15 cellular contexts compared by ENCODE assay signal in genomic region chr6:38155576-38156204, GRCh38.
DNase-seq lines count a peak whose midpoint lies in the region; ATAC-seq and TF ChIP-seq lines count a peak whose summit lies in the region.
"Had no signal": no experiment of that assay in that cellular context is flagged by ENCODE, and none has a peak within 500 bp of the region (broad histone marks: within the 10 kb centered on the region; RNA-seq: fewer than 3 reads in every experiment).

No MANE protein-coding gene starts in this region.

- H3K4me1 Mint-ChIP-seq in activated T-cell treated with anti-CD3 and anti-CD28 coated beads, Interleukin-2, amount 50 U/mL, for 24 hours (ENCODE audit: low read depth) = peaks cover 2% of the 10 kb centered on the region
- no peaks in the 10 kb centered on the region for H3K4me1 Mint-ChIP-seq in activated T-cell treated with anti-CD3 and anti-CD28 coated beads, Interleukin-2, amount 50 U/mL, for 4 hours (ENCODE audit: low read depth)
- peaks cover 11% of the 10 kb centered on the region for H3K4me1 Mint-ChIP-seq in T-helper 17 cell

- H3K27ac Mint-ChIP-seq in activated T-cell treated with anti-CD3 and anti-CD28 coated beads, Interleukin-2, amount 50 U/mL, for 24 hours = peak overlapping the region; percentile 47
- peak overlapping the region; percentile 75 for H3K27ac Mint-ChIP-seq in T-helper 17 cell

- H3K4me3 ChIP-seq in fibroblast of pulmonary artery (replicated peaks; ENCODE audit: low read depth, low read length) = no peak overlapping the region
- H3K4me3 ChIP-seq: heart left ventricle, left lung, Peyer's patch, skin epidermis had no signal

- no peak for ATAC-seq in activated T-cell treated with anti-CD3 and anti-CD28 coated beads, Interleukin-2, amount 50 U/mL, for 4 hours
- ATAC-seq in T-helper 17 cell = no peak
- no peak for ATAC-seq in HG03432 (IDR thresholded peaks at IDR 0.05; ENCODE audit: unreplicated experiment)

- H3K9me3 Mint-ChIP-seq in activated T-cell treated with anti-CD3 and anti-CD28 coated beads, Interleukin-2, amount 50 U/mL, for 24 hours = no peaks in the 10 kb centered on the region
- H3K9me3 Mint-ChIP-seq in activated T-cell treated with anti-CD3 and anti-CD28 coated beads, Interleukin-2, amount 50 U/mL, for 4 hours = no peaks in the 10 kb centered on the region

- no peak overlapping the region for H3K4me3 Mint-ChIP-seq in activated T-cell treated with anti-CD3 and anti-CD28 coated beads, Interleukin-2, amount 50 U/mL, for 24 hours
- no peak overlapping the region for H3K4me3 Mint-ChIP-seq in activated T-cell treated with anti-CD3 and anti-CD28 coated beads, Interleukin-2, amount 50 U/mL, for 4 hours
- H3K4me3 Mint-ChIP-seq in T-helper 17 cell = no peak overlapping the region

- TF ChIP-seq CTCF in fibroblast of pulmonary artery (IDR thresholded peaks at IDR 0.05; ENCODE audit: low read length, missing control alignments) = no peak

- peaks cover 36% of the 10 kb centered on the region for H3K36me3 Mint-ChIP-seq in activated T-cell treated with anti-CD3 and anti-CD28 coated beads, Interleukin-2, amount 50 U/mL, for 24 hours (ENCODE audit: low read depth)
- peaks cover 12% of the 10 kb centered on the region for H3K36me3 Mint-ChIP-seq in activated T-cell treated with anti-CD3 and anti-CD28 coated beads, Interleukin-2, amount 50 U/mL, for 4 hours (ENCODE audit: insufficient read depth)
- H3K36me3 Mint-ChIP-seq in T-helper 17 cell (ENCODE audit: low read depth) = no peaks in the 10 kb centered on the region

- no peaks in the 10 kb centered on the region for H3K9me3 ChIP-seq in T-helper 17 cell (ENCODE audit: control insufficient read depth, low read length, poor library complexity, severe bottlenecking)
- H3K9me3 ChIP-seq: left lung, Peyer's patch had no signal

- no peaks in the 10 kb centered on the region for H3K27me3 Mint-ChIP-seq in activated T-cell treated with anti-CD3 and anti-CD28 coated beads, Interleukin-2, amount 50 U/mL, for 24 hours
- no peaks in the 10 kb centered on the region for H3K27me3 Mint-ChIP-seq in activated T-cell treated with anti-CD3 and anti-CD28 coated beads, Interleukin-2, amount 50 U/mL, for 4 hours (ENCODE audit: low read depth)
- no peaks in the 10 kb centered on the region for H3K27me3 Mint-ChIP-seq in T-helper 17 cell

- no peak for DNase-seq in activated T-cell treated with anti-CD3 and anti-CD28 coated beads, Interleukin-2, amount 50 U/mL, for 24 hours
- DNase-seq in activated T-cell treated with anti-CD3 and anti-CD28 coated beads, Interleukin-2, amount 50 U/mL, for 4 hours = no peak
- DNase-seq in T-helper 17 cell (no peak), fibroblast of pulmonary artery (ENCODE audit: low read depth) (peak; percentile 40), pulmonary artery endothelial cell (ENCODE audit: low read depth, low spot score) (peak; percentile 30), NCI-H1436 (lab: John Stamatoyannopoulos, UW) (no peak), NCI-H748 treated with DMSO at 0.1 percent for 48 hours (lab: John Stamatoyannopoulos, UW) (no peak)
- DNase-seq: activated CD4-positive, alpha-beta T cell treated with anti-CD3 and anti-CD28 coated beads for 1 hour; anterior cingulate cortex; DMS153; Peyer's patch had no signal

Comparison
In these comparisons a context has a peak if more than half of its experiments do, and no peak if none do; other contexts are left out.
1. DNase-seq: peak in fibroblast of pulmonary artery (single experiment) and pulmonary artery endothelial cell (single experiment); none in activated T-cell treated with anti-CD3 and anti-CD28 coated beads, Interleukin-2, amount 50 U/mL, for 24 hours (single experiment), activated T-cell treated with anti-CD3 and anti-CD28 coated beads, Interleukin-2, amount 50 U/mL, for 4 hours (single experiment), T-helper 17 cell (0 of 3), NCI-H1436 (single experiment) and NCI-H748 treated with DMSO at 0.1 percent for 48 hours (single experiment).